16 cellular contexts compared by ENCODE assay signal in genomic region chr7:42574693-42575084, GRCh38.
DNase-seq lines count a peak whose midpoint lies in the region; ATAC-seq and TF ChIP-seq lines count a peak whose summit lies in the region.
"Had no signal": no experiment of that assay in that cellular context is flagged by ENCODE, and none has a peak within 500 bp of the region (broad histone marks: within the 10 kb centered on the region; RNA-seq: fewer than 3 reads in every experiment).

No MANE protein-coding gene starts in this region.

- H3K4me3 Mint-ChIP-seq in HFFc6 (no peak overlapping the region), MCF 10A (ENCODE audit: unreplicated experiment) (no peak overlapping the region)
- H3K4me3 Mint-ChIP-seq: activated naive CD4-positive, alpha-beta T cell treated with anti-CD3 and anti-CD28 coated beads, Interleukin-2, amount 50 U/mL, for 24 hours had no signal

- no peak for ATAC-seq in HG03135 (IDR thresholded peaks at IDR 0.05; ENCODE audit: unreplicated experiment)

- POLR2A ChIA-PET in AG04449 (lab: Yijun Ruan, JAX) (interaction anchor here (0.7 kb wide), 1 partner anchor 13 kb away, joined by 4 read pairs; no protein-coding TSS in a partner anchor), MCF 10A (lab: Yijun Ruan, JAX) (interaction anchor here (0.7 to 1.9 kb wide), 9 partner anchors 16 to 559 kb away, joined by 3 to 12 read pairs (median 4); partner anchors contain the start of gene GLI3)

- CTCF ChIA-PET in AG04449 (lab: Yijun Ruan, JAX) (interaction anchor here (0.9 to 3.5 kb wide), 7 partner anchors 16 to 632 kb away, joined by 3 to 35 read pairs (median 4); no protein-coding TSS in a partner anchor), MCF 10A (lab: Yijun Ruan, JAX) (interaction anchor here (0.6 to 2.8 kb wide), 19 partner anchors 12 to 634 kb away, joined by 3 to 17 read pairs (median 4); no protein-coding TSS in a partner anchor)

- peaks cover 5% of the 10 kb centered on the region; the same call in 1 of the 2 replicates for H3K9me3 Mint-ChIP-seq in HFFc6
- H3K9me3 Mint-ChIP-seq in MCF 10A (ENCODE audit: unreplicated experiment), result peaks cover 15% of the 10 kb centered on the region

- H3K36me3 Mint-ChIP-seq in HFFc6 (ENCODE audit: low read depth) (no peaks in the 10 kb centered on the region), MCF 10A (ENCODE audit: insufficient read depth, unreplicated experiment) (no peaks in the 10 kb centered on the region)
- H3K36me3 Mint-ChIP-seq: activated naive CD4-positive, alpha-beta T cell treated with anti-CD3 and anti-CD28 coated beads, Interleukin-2, amount 50 U/mL, for 24 hours had no signal

- no TSS peak for BruUV-seq in MCF 10A (replicated peaks; lab: Mats Ljungman, UMichigan)

- no peak overlapping the region for H3K4me3 ChIP-seq in AG04449 (ENCODE audit: low read depth, low read length)
- H3K4me3 ChIP-seq: upper lobe of left lung had no signal

- peak; percentile 28 for TF ChIP-seq CTCF in AG04449 (IDR thresholded peaks at IDR 0.05; ENCODE audit: insufficient read depth, low read length, missing control alignments)
- peak; percentile 33; the same call in 1 of the 2 replicates for TF ChIP-seq CTCF in HFFc6 (IDR thresholded peaks at IDR 0.05)
- peak; percentile 43 for TF ChIP-seq CTCF in MCF 10A (IDR thresholded peaks at IDR 0.05; ENCODE audit: unreplicated experiment)

- DNase-seq in AG04449 (ENCODE audit: low read depth, low spot score) (no peak), HFFc6 (no peak), MCF 10A (ENCODE audit: unreplicated experiment) (peak; percentile 31), left kidney (ENCODE audit: low read depth, low spot score) (peak; percentile 4), pons (ENCODE audit: low spot score) (no peak), CD1c-positive myeloid dendritic cell (ENCODE audit: extremely low spot score) (no peak), foreskin melanocyte (no peak)
- DNase-seq: AML-193, dermis blood vessel endothelial cell, midbrain, NCI-H187, OCI-M1, T-helper 9 cell, upper lobe of left lung had no signal

- H3K4me1 Mint-ChIP-seq in HFFc6 (ENCODE audit: low read depth) (no peaks in the 10 kb centered on the region), MCF 10A (ENCODE audit: insufficient read depth, unreplicated experiment) (peaks cover 15% of the 10 kb centered on the region)
- H3K4me1 Mint-ChIP-seq: activated naive CD4-positive, alpha-beta T cell treated with anti-CD3 and anti-CD28 coated beads, Interleukin-2, amount 50 U/mL, for 24 hours had no signal

- H3K27ac Mint-ChIP-seq in HFFc6 (no peak overlapping the region), MCF 10A (ENCODE audit: low read depth, unreplicated experiment) (no peak overlapping the region)
- H3K27ac Mint-ChIP-seq: activated naive CD4-positive, alpha-beta T cell treated with anti-CD3 and anti-CD28 coated beads, Interleukin-2, amount 50 U/mL, for 24 hours had no signal

- peaks cover 9% of the 10 kb centered on the region; the same call in 1 of the 2 replicates for H3K27me3 Mint-ChIP-seq in HFFc6 (ENCODE audit: insufficient read depth)
- no peaks in the 10 kb centered on the region for H3K27me3 Mint-ChIP-seq in MCF 10A (ENCODE audit: insufficient read depth, unreplicated experiment)
- H3K27me3 Mint-ChIP-seq: activated naive CD4-positive, alpha-beta T cell treated with anti-CD3 and anti-CD28 coated beads, Interleukin-2, amount 50 U/mL, for 24 hours had no signal

- intact Hi-C loops in MCF 10A (cut with micrococcal nuclease), result loop anchor here (1.0 to 10.0 kb wide), 8 partner anchors 117 to 634 kb away; partner anchors contain the start of gene GLI3

Comparison
In these comparisons a context has a peak if more than half of its experiments do, and no peak if none do; other contexts are left out.
1. DNase-seq: peak in MCF 10A (single experiment) and left kidney (single experiment); none in AG04449 (single experiment), HFFc6 (single experiment), pons (single experiment), CD1c-positive myeloid dendritic cell (single experiment) and foreskin melanocyte (single experiment).
2. Peak in every context shown above with its lines, with median percentiles within 50 percentile points of each other: CTCF ChIP-seq.